1 cellular context compared by ENCODE assay signal in genomic region chr1:34865981-34866761, GRCh38.
TF ChIP-seq lines count a peak whose summit lies in the region.

No MANE protein-coding gene starts in this region.

TF ChIP-seq in HepG2, 621 proteins besides CTCF, POLR2A, EP300 and RAD21 (continued from another document and continues in another):
- TF ChIP-seq PRDM15 (CRISPR knock-in tag; IDR thresholded peaks at IDR 0.05): 0 out of 2 replicates have a peak, but pooled peaks have one; percentile 52
- no peak for TF ChIP-seq ZNF713 (CRISPR knock-in tag; IDR thresholded peaks at IDR 0.05)
- TF ChIP-seq KDM3A (CRISPR knock-in tag; IDR thresholded peaks at IDR 0.05; ENCODE audit: low read depth): no peak
- TF ChIP-seq ZNF703 (CRISPR knock-in tag; IDR thresholded peaks at IDR 0.05; ENCODE audit: borderline replicate concordance): no peak
- no peak for TF ChIP-seq ZNF432 (CRISPR knock-in tag; IDR thresholded peaks at IDR 0.05; ENCODE audit: borderline replicate concordance)
- no peak for TF ChIP-seq FOXK1 (CRISPR knock-in tag; IDR thresholded peaks at IDR 0.05; ENCODE audit: borderline replicate concordance, low read depth)
- TF ChIP-seq ZNF704 (CRISPR knock-in tag; IDR thresholded peaks at IDR 0.05; ENCODE audit: borderline replicate concordance): 0 out of 2 replicates have a peak, but pooled peaks have one; percentile 42
- 0 out of 2 replicates have a peak, but pooled peaks have one; percentile 26 for TF ChIP-seq BCL6 (CRISPR knock-in tag; IDR thresholded peaks at IDR 0.05)
- no peak for TF ChIP-seq XBP1 (CRISPR knock-in tag; IDR thresholded peaks at IDR 0.05)
- no peak for TF ChIP-seq ZC3H13 (CRISPR knock-in tag; IDR thresholded peaks at IDR 0.05)
- no peak for TF ChIP-seq NKX3-1 (CRISPR knock-in tag; IDR thresholded peaks at IDR 0.05)
- peak; percentile 64; the same call in 1 of the 2 replicates for TF ChIP-seq SALL1 (CRISPR knock-in tag; IDR thresholded peaks at IDR 0.05)
- TF ChIP-seq ZBTB42 (CRISPR knock-in tag; IDR thresholded peaks at IDR 0.05): no peak
- TF ChIP-seq SKI (IDR thresholded peaks at IDR 0.05; ENCODE audit: partially characterized antibody): no peak
- TF ChIP-seq HDAC2 (CRISPR knock-in tag; IDR thresholded peaks at IDR 0.05): peak; percentile 32; the same call in 1 of the 2 replicates
- no peak for TF ChIP-seq ZNF674 (CRISPR knock-in tag; IDR thresholded peaks at IDR 0.05; ENCODE audit: low read depth)
- peak; percentile 42; the same call in 1 of the 2 replicates for TF ChIP-seq ZNF12 (CRISPR knock-in tag; IDR thresholded peaks at IDR 0.05)
- no peak for TF ChIP-seq ZBTB26 (CRISPR knock-in tag; IDR thresholded peaks at IDR 0.05; ENCODE audit: borderline replicate concordance)
- TF ChIP-seq DNMT1 (CRISPR knock-in tag; IDR thresholded peaks at IDR 0.05): no peak
- TF ChIP-seq MTF1 (CRISPR knock-in tag; IDR thresholded peaks at IDR 0.05): no peak
- peak; percentile 42 for TF ChIP-seq ZNF574 (CRISPR knock-in tag; IDR thresholded peaks at IDR 0.05)
- TF ChIP-seq SRSF1 (optimal IDR thresholded peaks at IDR 0.05; ENCODE audit: low read depth, low read length): peak; percentile 32
- no peak for TF ChIP-seq NBN (conservative IDR thresholded peaks at IDR 0.05)
- TF ChIP-seq TCF7 (IDR thresholded peaks at IDR 0.05; ENCODE audit: low read depth): no peak
- TF ChIP-seq KLF12 (CRISPR knock-in tag; IDR thresholded peaks at IDR 0.05; ENCODE audit: borderline replicate concordance): no peak
- no peak for TF ChIP-seq NFATC3 (CRISPR knock-in tag; IDR thresholded peaks at IDR 0.05)
- TF ChIP-seq KDM2A (CRISPR knock-in tag; IDR thresholded peaks at IDR 0.05; ENCODE audit: borderline replicate concordance, low read depth): peak; percentile 88
- no peak for TF ChIP-seq ZNF616 (CRISPR knock-in tag; IDR thresholded peaks at IDR 0.05; ENCODE audit: low read depth)
- no peak for TF ChIP-seq MLLT10 (CRISPR knock-in tag; IDR thresholded peaks at IDR 0.05)
- no peak for TF ChIP-seq GATAD1 (CRISPR knock-in tag; IDR thresholded peaks at IDR 0.05)
- TF ChIP-seq GTF2F1 (IDR thresholded peaks at IDR 0.05; ENCODE audit: low read length): no peak
- TF ChIP-seq ARID3A (IDR thresholded peaks at IDR 0.05; ENCODE audit: low read depth, low read length): no peak
- no peak for TF ChIP-seq ZNF224 (CRISPR knock-in tag; IDR thresholded peaks at IDR 0.05)
- TF ChIP-seq ZNF710 (CRISPR knock-in tag; IDR thresholded peaks at IDR 0.05; ENCODE audit: borderline replicate concordance): no peak
- no peak for TF ChIP-seq SMARCC2 (IDR thresholded peaks at IDR 0.05)
- no peak for TF ChIP-seq CREM (IDR thresholded peaks at IDR 0.05)
- TF ChIP-seq CREM (CRISPR knock-in tag; IDR thresholded peaks at IDR 0.05): no peak
- TF ChIP-seq ZFP82 (CRISPR knock-in tag; IDR thresholded peaks at IDR 0.05; ENCODE audit: borderline replicate concordance): no peak
- TF ChIP-seq ZNF572 (CRISPR knock-in tag; IDR thresholded peaks at IDR 0.05): no peak
- no peak for TF ChIP-seq RAD51 (IDR thresholded peaks at IDR 0.05; ENCODE audit: borderline replicate concordance)
- TF ChIP-seq IRF2 (CRISPR knock-in tag; IDR thresholded peaks at IDR 0.05): no peak
- TF ChIP-seq ZNF280D (CRISPR knock-in tag; IDR thresholded peaks at IDR 0.05): peak; percentile 66; the same call in 1 of the 2 replicates
- peak; percentile 41; the same call in 1 of the 2 replicates for TF ChIP-seq ZNF547 (CRISPR knock-in tag; IDR thresholded peaks at IDR 0.05)
- TF ChIP-seq DZIP1 (CRISPR knock-in tag; IDR thresholded peaks at IDR 0.05): no peak
- TF ChIP-seq ELF4 (CRISPR knock-in tag; IDR thresholded peaks at IDR 0.05; ENCODE audit: borderline replicate concordance): no peak
- peak; percentile 71 for TF ChIP-seq ZNF501 (CRISPR knock-in tag; IDR thresholded peaks at IDR 0.05)
- TF ChIP-seq ZNF629 (CRISPR knock-in tag; conservative IDR thresholded peaks at IDR 0.05): no peak
- TF ChIP-seq PHF21A (CRISPR knock-in tag; IDR thresholded peaks at IDR 0.05): no peak
- peak; percentile 67; the same call in 1 of the 2 replicates for TF ChIP-seq MYC (CRISPR knock-in tag; IDR thresholded peaks at IDR 0.05; ENCODE audit: borderline replicate concordance)
- TF ChIP-seq TOE1 (CRISPR knock-in tag; IDR thresholded peaks at IDR 0.05): no peak
